15 cellular contexts compared by ENCODE assay signal in genomic region chr4:77432702-77433101, GRCh38.
DNase-seq lines count a peak whose midpoint lies in the region; ATAC-seq and TF ChIP-seq lines count a peak whose summit lies in the region.
"Had no signal": no experiment of that assay in that cellular context is flagged by ENCODE, and none has a peak within 500 bp of the region (broad histone marks: within the 10 kb centered on the region; RNA-seq: fewer than 3 reads in every experiment).

No MANE protein-coding gene starts in this region.

- no peak overlapping the region for H3K9ac ChIP-seq in BLaER1
- no peak overlapping the region for H3K9ac ChIP-seq in HCT116 (ENCODE audit: low read length)
- no peak overlapping the region for H3K9ac ChIP-seq in SK-N-SH

- TF ChIP-seq EP300 in SK-N-SH (IDR thresholded peaks at IDR 0.05; ENCODE audit: borderline replicate concordance in 1 of 2, low read depth in 1 of 2, low read length in 1 of 2): no peak

- 18% methylated on average over 3 of the region's 3 CpGs for WGBS in SK-N-SH (ENCODE audit: low lambda C conversion rate)

- 0 out of 2 replicates have a peak, but pooled peaks have one; percentile 25 for TF ChIP-seq RAD21 in HCT116 (IDR thresholded peaks at IDR 0.05; ENCODE audit: low read depth)
- no peak for TF ChIP-seq RAD21 in SK-N-SH (IDR thresholded peaks at IDR 0.05; ENCODE audit: low read length)

- RAD21 ChIA-PET in HCT116 (lab: Charles Lee; ENCODE audit: low non-redundant PET in 1 of 2, low total read pairs in 2 of 2, uncharacterized antibody in 2 of 2, unreplicated experiment in 2 of 2): no interaction called here

- no peak overlapping the region for H3K4me3 ChIP-seq in BLaER1
- H3K4me3 ChIP-seq in HCT116 (replicated peaks in 1 of 2; ENCODE audit: low read depth in 1 of 2, low read length in 2 of 2): no peak overlapping the region
- H3K4me3 ChIP-seq in SK-N-SH (ENCODE audit: low read depth in 2 of 2, low read length in 1 of 2): no peak overlapping the region
- no peak overlapping the region for H3K4me3 ChIP-seq in left lung
- H3K4me3 ChIP-seq: cardiac muscle cell, ovary, PC-9 had no signal

- no peaks in the 10 kb centered on the region for H3K27me3 ChIP-seq in BLaER1
- H3K27me3 ChIP-seq in HCT116 (ENCODE audit: insufficient read depth, low read length): 0 out of 2 replicates have a peak, but pooled peaks cover 5% of the 10 kb centered on the region
- H3K27me3 ChIP-seq in SK-N-SH (ENCODE audit: insufficient read depth): peaks cover 19% of the 10 kb centered on the region; the same call in 1 of the 2 replicates
- no peaks in the 10 kb centered on the region for H3K27me3 ChIP-seq in left lung
- H3K27me3 ChIP-seq: cardiac muscle cell, ovary had no signal

- no TSS peak for BruUV-seq in HCT116 (replicated peaks; lab: Mats Ljungman, UMichigan)

- no peaks in the 10 kb centered on the region for H3F3A ChIP-seq in SK-N-SH (replicated peaks; ENCODE audit: insufficient read depth)

- H3K4me2 ChIP-seq in BLaER1 (peak overlapping the region; percentile 52; the same call in 1 of the 2 replicates), HCT116 (ENCODE audit: low read length) (no peak overlapping the region; the same call in 1 of the 2 replicates), SK-N-SH (no peak overlapping the region)
- H3K4me2 ChIP-seq: PC-9 had no signal

- ATAC-seq in HCT116 (peak; percentile 71), left lung (peak; percentile 37), GM18511 (IDR thresholded peaks at IDR 0.05; ENCODE audit: unreplicated experiment) (no peak), GM21786 (IDR thresholded peaks at IDR 0.05; ENCODE audit: unreplicated experiment) (no peak)

- H3K27ac ChIP-seq in BLaER1: no peak overlapping the region
- no peak overlapping the region for H3K27ac ChIP-seq in HCT116 (ENCODE audit: low read depth, low read length)
- H3K27ac ChIP-seq in SK-N-SH (ENCODE audit: low read depth in 2 of 2, low read length in 1 of 2): no peak overlapping the region
- H3K27ac ChIP-seq in left lung: no peak overlapping the region
- H3K27ac ChIP-seq: cardiac muscle cell, ovary, PC-9 had no signal

- CTCF ChIA-PET in HCT116 (lab: Charles Lee): interaction anchor here (0.8 to 1.0 kb wide), 4 partner anchors 14 to 74 kb away, joined by 3 to 6 read pairs (median 4); no protein-coding TSS in a partner anchor
- CTCF ChIA-PET in SK-N-SH (lab: Yijun Ruan, JAX): interaction anchor here (0.7 to 4.2 kb wide), 10 partner anchors 10 to 192 kb away, joined by 3 to 17 read pairs (median 4); no protein-coding TSS in a partner anchor

- H3K9me2 ChIP-seq in HCT116 (ENCODE audit: insufficient read depth) (no peaks in the 10 kb centered on the region), SK-N-SH (no peaks in the 10 kb centered on the region)

- TF ChIP-seq CTCF in HCT116 (IDR thresholded peaks at IDR 0.05 in 2 of 3, conservative IDR thresholded peaks at IDR 0.05 in 1 of 3; ENCODE audit: borderline replicate concordance in 1 of 3, insufficient read depth in 1 of 3, low read depth in 2 of 3, low read length in 2 of 3) (peak in 2 of 3 experiments; percentile 20 to 28; a peak in 1 of 6 replicates), SK-N-SH (IDR thresholded peaks at IDR 0.05) (0 out of 2 replicates have a peak, but pooled peaks have one; percentile 24), left lung (IDR thresholded peaks at IDR 0.05) (no peak)

- TF ChIP-seq POLR2A in HCT116 (IDR thresholded peaks at IDR 0.05; ENCODE audit: borderline replicate concordance, extremely low read depth, insufficient read depth, insufficient read length): no peak

- H2AFZ ChIP-seq in HCT116 (ENCODE audit: low read depth, low read length, poor library complexity, severe bottlenecking) (no peak overlapping the region), SK-N-SH (ENCODE audit: low read depth) (no peak overlapping the region)
- H2AFZ ChIP-seq: PC-9 had no signal

- DNase-seq in HCT116 (ENCODE audit: low read depth, low spot score) (no peak), SK-N-SH (no peak), left lung (no peak), 8988T (no peak), NCI-H526 treated with DMSO at 0.1 percent for 48 hours (lab: John Stamatoyannopoulos, UW) (no peak)
- DNase-seq: activated CD4-positive, alpha-beta memory T cell treated with anti-CD3 and anti-CD28 coated beads, Interleukin-2, amount 10 ng/mL, durations not matched to agents 7 days and 5 days; activated gamma-delta T cell treated with Interleukin-2 at 50 U/mL for 16 hours; ovary; stimulated activated CD4-positive, alpha-beta T cell treated with anti-CD3 and anti-CD28 coated beads, Interleukin-2, amount 100 ng/mL, for 24 hours; T-helper 17 cell had no signal

- H3K36me3 ChIP-seq in BLaER1: no peaks in the 10 kb centered on the region
- no peaks in the 10 kb centered on the region for H3K36me3 ChIP-seq in HCT116 (ENCODE audit: control insufficient read depth in 1 of 2, insufficient read depth in 2 of 2, low read length in 2 of 2)
- no peaks in the 10 kb centered on the region for H3K36me3 ChIP-seq in SK-N-SH (replicated peaks in 1 of 2; ENCODE audit: control insufficient read depth in 1 of 2, insufficient read depth in 2 of 2, low read length in 1 of 2)
- H3K36me3 ChIP-seq in left lung: no peaks in the 10 kb centered on the region
- H3K36me3 ChIP-seq: cardiac muscle cell, ovary had no signal

- POLR2A ChIA-PET in HCT116 (lab: Charles Lee): no interaction called here
- POLR2A ChIA-PET in SK-N-SH (lab: Yijun Ruan, JAX): no interaction called here

- H4K20me1 ChIP-seq in BLaER1 (no peaks in the 10 kb centered on the region), HCT116 (ENCODE audit: insufficient read depth) (no peaks in the 10 kb centered on the region), SK-N-SH (ENCODE audit: insufficient read depth) (no peaks in the 10 kb centered on the region)

- peaks cover 6% of the 10 kb centered on the region for H3K4me1 ChIP-seq in BLaER1
- H3K4me1 ChIP-seq in HCT116 (ENCODE audit: control insufficient read depth in 1 of 2, insufficient read depth in 2 of 2, low read length in 2 of 2): peaks cover 0 to 4% of the 10 kb centered on the region in 2 experiments; a peak in 2 of 4 replicates
- H3K4me1 ChIP-seq in SK-N-SH (ENCODE audit: control insufficient read depth in 1 of 2, insufficient read depth in 2 of 2, low read depth in 1 of 2, low read length in 1 of 2): no peaks in the 10 kb centered on the region
- H3K4me1 ChIP-seq in left lung: peaks cover 6% of the 10 kb centered on the region in 2 donors

- intact Hi-C loops in HCT116 (cut with micrococcal nuclease) (loop anchor here (1.0 to 2.0 kb wide), 3 partner anchors 47 to 192 kb away; no protein-coding TSS in a partner anchor), left lung (cut with DNase I) (no loop called here)

- H3K79me2 ChIP-seq in HCT116 (ENCODE audit: insufficient read depth, low read length) (no peaks in the 10 kb centered on the region), SK-N-SH (ENCODE audit: insufficient read depth) (no peaks in the 10 kb centered on the region)

- H3K9me3 ChIP-seq in BLaER1 (no peaks in the 10 kb centered on the region), HCT116 (ENCODE audit: control insufficient read depth in 1 of 2, insufficient read depth in 1 of 2, low read depth in 1 of 2, low read length in 2 of 2) (no peaks in the 10 kb centered on the region), SK-N-SH (no peaks in the 10 kb centered on the region), left lung (no peaks in the 10 kb centered on the region)
- H3K9me3 ChIP-seq: ovary had no signal

TF ChIP-seq in HCT116, 20 proteins besides CTCF, POLR2A, EP300 and RAD21 (continues in another document):
- TF ChIP-seq ATF3 (IDR thresholded peaks at IDR 0.05): no peak
- no peak for TF ChIP-seq SIN3A (IDR thresholded peaks at IDR 0.05; ENCODE audit: low read depth)
- no peak for TF ChIP-seq TCF7L2 (IDR thresholded peaks at IDR 0.05; ENCODE audit: borderline replicate concordance, extremely low read depth, insufficient read depth, insufficient read length)

TF ChIP-seq in SK-N-SH, 30 proteins besides CTCF, POLR2A, EP300 and RAD21:
- TF ChIP-seq RXRA (IDR thresholded peaks at IDR 0.05; ENCODE audit: borderline replicate concordance, low read depth): no peak
- no peak for TF ChIP-seq NRF1 (IDR thresholded peaks at IDR 0.05; ENCODE audit: low read depth, low read length)
- TF ChIP-seq PBX3 (IDR thresholded peaks at IDR 0.05): no peak

Comparison
In these comparisons a context has a peak if more than half of its experiments do, and no peak if none do; other contexts are left out.
1. ATAC-seq: peak in HCT116 (single experiment) and left lung (single experiment); none in GM18511 (single experiment) and GM21786 (single experiment).
2. CTCF ChIP-seq: peak in HCT116 (2 of 3) and SK-N-SH (single experiment); none in left lung (0 of 2).